ENCODE assay signal across 15 cellular contexts in the genomic region with DNA sequence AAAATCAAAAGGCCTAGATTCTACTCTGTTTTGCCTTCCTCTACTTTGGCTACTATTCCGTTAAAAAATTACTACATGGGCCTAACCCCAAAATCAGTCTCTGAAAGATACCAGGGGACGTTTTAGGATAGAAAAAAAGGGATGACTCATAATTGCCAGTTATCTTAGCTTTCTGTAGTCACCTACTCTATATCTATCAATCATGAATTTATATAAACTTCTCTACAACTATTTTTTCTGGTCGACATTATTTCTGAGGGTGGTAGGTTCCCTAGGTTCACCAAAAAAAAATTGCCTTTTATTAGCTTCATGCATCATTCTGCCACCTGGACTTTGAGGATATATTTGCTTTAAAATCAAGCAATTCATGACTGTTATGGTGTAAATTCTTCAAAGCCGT. TPM values are rescaled to one million over a fixed set of nuclear protein-coding genes. Genes with fewer than 3 reads are reported as not detected.
DNase-seq lines count a peak whose midpoint lies in the region; ATAC-seq, FAIRE-seq and TF ChIP-seq lines count a peak whose summit lies in the region.
"Had no signal": no experiment of that assay in that cellular context is flagged by ENCODE, and none has a peak within 500 bp of the region (broad histone marks: within the 10 kb centered on the region; RNA-seq: fewer than 3 reads in every experiment).

No MANE protein-coding gene starts in this region.

- POLR2A ChIA-PET in A549 (lab: Yijun Ruan, JAX), result interaction anchor here (1.7 kb wide), 1 partner anchor 37 kb away, joined by 5 read pairs; a partner anchor contains a TSS
- POLR2A ChIA-PET in naive thymus-derived CD4-positive, alpha-beta T cell (lab: Charles Lee), result interaction anchor here (0.7 kb wide), 1 partner anchor 21 kb away, joined by 4 read pairs; no protein-coding TSS in a partner anchor

- H3K27me3 ChIP-seq in CD4-positive, CD25-positive, alpha-beta regulatory T cell (ENCODE audit: control insufficient read depth, insufficient read depth, low read length), result no peaks in the 10 kb centered on the region
- no peaks in the 10 kb centered on the region for H3K27me3 ChIP-seq in naive thymus-derived CD4-positive, alpha-beta T cell (ENCODE audit: control insufficient read depth in 2 of 2, insufficient read depth in 2 of 2, low read length in 2 of 2)
- no peaks in the 10 kb centered on the region for H3K27me3 ChIP-seq in testis
- H3K27me3 ChIP-seq: BE2C had no signal

- H3K4me3 Mint-ChIP-seq in CD4-positive, CD25-positive, alpha-beta regulatory T cell, result peak overlapping the region in 3 of 4 donors; percentile 13 to 72 (median 17)
- H3K4me3 Mint-ChIP-seq in naive thymus-derived CD4-positive, alpha-beta T cell, result peak overlapping the region in 8 of 10 donors; percentile 0 to 69 (median 18)

- H3K36me3 ChIP-seq in CD4-positive, CD25-positive, alpha-beta regulatory T cell (ENCODE audit: control insufficient read depth, insufficient read depth, low read length), result no peaks in the 10 kb centered on the region
- no peaks in the 10 kb centered on the region for H3K36me3 ChIP-seq in naive thymus-derived CD4-positive, alpha-beta T cell (ENCODE audit: control insufficient read depth in 2 of 3, insufficient read depth in 3 of 3, low read length in 3 of 3)
- no peaks in the 10 kb centered on the region for H3K36me3 ChIP-seq in testis (ENCODE audit: low read depth, missing control alignments)
- H3K36me3 ChIP-seq: BE2C had no signal

- H3K4me1 Mint-ChIP-seq in CD4-positive, CD25-positive, alpha-beta regulatory T cell, result peaks cover 40 to 81% (median 47%) of the 10 kb centered on the region in 4 donors
- peaks cover 28 to 76% (median 69%) of the 10 kb centered on the region in 7 donors for H3K4me1 Mint-ChIP-seq in naive thymus-derived CD4-positive, alpha-beta T cell

- CTCF ChIA-PET in A549 (lab: Yijun Ruan, JAX), result interaction anchor here (0.8 kb wide), 1 partner anchor 14 kb away, joined by 3 read pairs; no protein-coding TSS in a partner anchor
- CTCF ChIA-PET in naive thymus-derived CD4-positive, alpha-beta T cell (lab: Charles Lee), result interaction anchor here (0.6 kb wide), 1 partner anchor 1485 kb away, joined by 4 read pairs; no protein-coding TSS in a partner anchor

- H3K4me1 ChIP-seq in A549, result peaks cover 7% of the 10 kb centered on the region
- peaks cover 41% of the 10 kb centered on the region for H3K4me1 ChIP-seq in CD4-positive, CD25-positive, alpha-beta regulatory T cell (ENCODE audit: control insufficient read depth, insufficient read depth, low read length, poor library complexity, severe bottlenecking)
- H3K4me1 ChIP-seq in naive thymus-derived CD4-positive, alpha-beta T cell (ENCODE audit: control insufficient read depth in 2 of 2, insufficient read depth in 2 of 2, low read length in 2 of 2), result peaks cover 10 to 19% of the 10 kb centered on the region in 2 donors
- H3K4me1 ChIP-seq in testis, result peaks cover 7% of the 10 kb centered on the region

- intact Hi-C loops in naive thymus-derived CD4-positive, alpha-beta T cell (cut with micrococcal nuclease), result loop anchor here in 1 of 2 donors (5.0 kb wide), 1 partner anchor 35 kb away; a partner anchor contains a TSS
- intact Hi-C loops in testis (cut with DNase I; ENCODE audit: low total_unique reads), result no loop called here

- no peaks in the 10 kb centered on the region for H3K9me3 Mint-ChIP-seq in CD4-positive, CD25-positive, alpha-beta regulatory T cell
- peaks cover 0 to 1% (median 0%) of the 10 kb centered on the region in 11 donors for H3K9me3 Mint-ChIP-seq in naive thymus-derived CD4-positive, alpha-beta T cell

- no peak overlapping the region for H3K4me2 ChIP-seq in A549
- H3K4me2 ChIP-seq: SK-N-SH had no signal

- TF ChIP-seq RAD21 in A549 (conservative IDR thresholded peaks at IDR 0.05 in 1 of 2, IDR thresholded peaks at IDR 0.05 in 1 of 2), result no peak

- no peak for TF ChIP-seq CTCF in A549 (IDR thresholded peaks at IDR 0.05)
- TF ChIP-seq CTCF in VCaP (conservative IDR thresholded peaks at IDR 0.05), result no peak
- no peak for TF ChIP-seq CTCF in testis (IDR thresholded peaks at IDR 0.05)

- no peaks in the 10 kb centered on the region for H3K27me3 Mint-ChIP-seq in CD4-positive, CD25-positive, alpha-beta regulatory T cell
- H3K27me3 Mint-ChIP-seq in naive thymus-derived CD4-positive, alpha-beta T cell, result no peaks in the 10 kb centered on the region

- ATAC-seq in A549 (no peak), HG03571 (IDR thresholded peaks at IDR 0.05; ENCODE audit: unreplicated experiment) (no peak)
- ATAC-seq in CD4-positive, CD25-positive, alpha-beta regulatory T cell (ENCODE audit: low read depth in 2 of 2), result no peak
- ATAC-seq in naive thymus-derived CD4-positive, alpha-beta T cell, result no peak
- ATAC-seq: Panc1 had no signal

- H3K36me3 Mint-ChIP-seq in CD4-positive, CD25-positive, alpha-beta regulatory T cell, result peaks cover 5% of the 10 kb centered on the region
- peaks cover 0 to 8% (median 1%) of the 10 kb centered on the region in 5 donors for H3K36me3 Mint-ChIP-seq in naive thymus-derived CD4-positive, alpha-beta T cell

- WGBS in A549 (ENCODE audit: missing lambda C conversion rate), result 67% methylated on average over 4 of the region's 4 CpGs
- WGBS in testis, 2 donors, result 62 to 67% methylated on average over 4 of the region's 4 CpGs

- no peak for FAIRE-seq in A549 (lab: Jason Lieb, UNC)

- H3K27ac ChIP-seq in A549 (no peak overlapping the region), VCaP (peak overlapping the region; percentile 67), testis (no peak overlapping the region)
- H3K27ac ChIP-seq in CD4-positive, CD25-positive, alpha-beta regulatory T cell (ENCODE audit: insufficient read depth, low read length, poor library complexity, severe bottlenecking), result peak overlapping the region; percentile 24
- H3K27ac ChIP-seq in naive thymus-derived CD4-positive, alpha-beta T cell (ENCODE audit: low read depth, low read length), result no peak overlapping the region

- no peak for TF ChIP-seq POLR2A in A549 (IDR thresholded peaks at IDR 0.05; ENCODE audit: low read length)
- TF ChIP-seq POLR2A in testis (IDR thresholded peaks at IDR 0.05), result no peak

- no peak for TF ChIP-seq EP300 in A549 (IDR thresholded peaks at IDR 0.05)

- DNase-seq in A549 (ENCODE audit: low read depth in 1 of 2, low spot score in 1 of 2) (no peak), testis (no peak), T1000 (lab: John Stamatoyannopoulos, UW) (no peak)
- no peak for DNase-seq in CD4-positive, CD25-positive, alpha-beta regulatory T cell
- no peak for DNase-seq in naive thymus-derived CD4-positive, alpha-beta T cell
- DNase-seq: activated CD8-positive, alpha-beta memory T cell treated with anti-CD3 and anti-CD28 coated beads for 24 hours; BE2C; cortex of kidney; foreskin melanocyte; NCI-H1105; NCI-H748 treated with DMSO at 0.1 percent for 48 hours; SK-N-SH had no signal

- peak overlapping the region in 1 of 3 donors; percentile 79 for H3K27ac Mint-ChIP-seq in CD4-positive, CD25-positive, alpha-beta regulatory T cell
- H3K27ac Mint-ChIP-seq in naive thymus-derived CD4-positive, alpha-beta T cell, result peak overlapping the region in 8 of 9 donors; percentile 0 to 89 (median 30)

- H3K4me3 ChIP-seq in A549 (no peak overlapping the region), testis (no peak overlapping the region)
- no peak overlapping the region for H3K4me3 ChIP-seq in CD4-positive, CD25-positive, alpha-beta regulatory T cell (ENCODE audit: low read depth, low read length)
- no peak overlapping the region for H3K4me3 ChIP-seq in naive thymus-derived CD4-positive, alpha-beta T cell (ENCODE audit: low read length)

- H3K9me3 ChIP-seq in A549, result no peaks in the 10 kb centered on the region
- H3K9me3 ChIP-seq in CD4-positive, CD25-positive, alpha-beta regulatory T cell (ENCODE audit: control insufficient read depth in 2 of 2, low read length in 2 of 2), result no peaks in the 10 kb centered on the region
- H3K9me3 ChIP-seq in naive thymus-derived CD4-positive, alpha-beta T cell (ENCODE audit: control insufficient read depth in 2 of 3, low read length in 3 of 3), result no peaks in the 10 kb centered on the region
- H3K9me3 ChIP-seq in testis, result no peaks in the 10 kb centered on the region
- H3K9me3 ChIP-seq: BE2C, SK-N-SH had no signal

TF ChIP-seq in A549, 52 proteins besides CTCF, POLR2A, EP300 and RAD21:
- TF ChIP-seq MYC (IDR thresholded peaks at IDR 0.05; ENCODE audit: borderline replicate concordance, low read length), result no peak
- no peak for TF ChIP-seq FOSL2 (IDR thresholded peaks at IDR 0.05)
- peak; percentile 51; the same call in 1 of the 2 replicates for TF ChIP-seq FOSL2 (CRISPR knock-in tag; IDR thresholded peaks at IDR 0.05)

RNA-seq across cellular contexts. Expression of a gene that starts 36.5 kb away (rescaled TPM):
- polyA plus RNA-seq in A549 (2011; rRNA removed) (94.6 and 109 TPM in 2 replicates), A549 (2017; fragmentation: RNase III; extraction: RNeasy Plus Mini Kit Qiagen cat#74134 plus additional on column Dnase treatment) (54.2 to 57.0 TPM (median 56.2 TPM) in 3 replicates), testis (ENCODE audit: insufficient read depth, low read depth, low replicate concordance) (68.7 TPM)
- 58.4 and 73.0 TPM in 2 replicates for polyA plus RNA-seq in A549 (2012; cell fraction: cytosol; rRNA removed)
- polyA plus RNA-seq in A549 (2012; cell fraction: nucleus; rRNA removed), result 88.5 and 123 TPM in 2 replicates
- 132 and 135 TPM in 2 replicates for polyA minus RNA-seq in A549 (2011; rRNA and poly(A)+ RNA removed)
- total RNA-seq in CD4-positive, CD25-positive, alpha-beta regulatory T cell, result 133 TPM
- 10 to 100 TPM; 54.1 to 73.5 (median 66.3) TPM for polyA plus RNA-seq in CD4-positive, CD25-positive, alpha-beta regulatory T cell
- 100 to 1,000 TPM in 4 of 5 experiments, 10 to 100 TPM in 1; 93.4 to 129 (median 125) TPM for total RNA-seq in naive thymus-derived CD4-positive, alpha-beta T cell
- polyA plus RNA-seq in naive thymus-derived CD4-positive, alpha-beta T cell, result 10 to 100 TPM; 50.2 to 87.8 TPM
- 100 to 1,000 TPM; 133 to 138 TPM for total RNA-seq in testis

Comparison
In these comparisons a context has a peak if more than half of its experiments do, and no peak if none do; other contexts are left out.
1. H3K27ac ChIP-seq: peak in CD4-positive, CD25-positive, alpha-beta regulatory T cell (single experiment) and VCaP (single experiment); none in A549 (0 of 2), naive thymus-derived CD4-positive, alpha-beta T cell (single experiment) and testis (0 of 2).